In genomic region chr16:66426112-66427035, GRCh38 we compare ENCODE assay signal across 9 cellular contexts. TPM values are rescaled to one million over a fixed set of nuclear protein-coding genes. Genes with fewer than 3 reads are reported as not detected.
DNase-seq lines count a peak whose midpoint lies in the region; ATAC-seq and TF ChIP-seq lines count a peak whose summit lies in the region.
"Had no signal": no experiment of that assay in that cellular context is flagged by ENCODE, and none has a peak within 500 bp of the region (broad histone marks: within the 10 kb centered on the region; RNA-seq: fewer than 3 reads in every experiment).

No MANE protein-coding gene starts in this region.

- H3K27me3 ChIP-seq in brain microvascular endothelial cell (replicated peaks) (peaks cover 34% of the 10 kb centered on the region), tibial artery (peaks cover 0 to 38% of the 10 kb centered on the region in 2 donors)

- intact Hi-C loops in tibial artery (cut with DNase I; ENCODE audit: low total_unique reads), result loop anchor here (10.0 kb wide), 1 partner anchor 428 kb away; no protein-coding TSS in a partner anchor

- no peaks in the 10 kb centered on the region for H3K9me3 ChIP-seq in tibial artery

- no peak overlapping the region for H3K27ac ChIP-seq in brain microvascular endothelial cell
- H3K27ac ChIP-seq in tibial artery, result no peak overlapping the region

- TF ChIP-seq CTCF in brain microvascular endothelial cell (IDR thresholded peaks at IDR 0.05; ENCODE audit: low read depth, low read length, missing control alignments) (no peak), tibial artery (IDR thresholded peaks at IDR 0.05) (no peak)

- peaks cover 0 to 27% (median 20%) of the 10 kb centered on the region in 4 donors for H3K4me1 ChIP-seq in tibial artery

- peak; percentile 54 for DNase-seq in activated CD8-positive, alpha-beta memory T cell treated with anti-CD3 and anti-CD28 coated beads for 24 hours
- no peak for DNase-seq in activated CD8-positive, alpha-beta memory T cell treated with anti-CD3 and anti-CD28 coated beads, Interleukin-2, amount 50 U/mL, for 4 hours
- no peak for DNase-seq in brain microvascular endothelial cell
- DNase-seq in left lobe of liver (ENCODE audit: low spot score), result no peak
- DNase-seq in tibial artery, result peak in 1 of 2 donors; percentile 62
- DNase-seq in activated effector memory CD4-positive, alpha-beta T cell treated with anti-CD3 and anti-CD28 coated beads, Interleukin-2, amount 50 U/mL, for 16 hours, result no peak
- no peak for DNase-seq in SK-N-DZ (ENCODE audit: low spot score)
- no peak for DNase-seq in activated effector memory CD4-positive, alpha-beta T cell treated with Interleukin-2 at 50 U/mL for 16 hours
- DNase-seq: SHP77 had no signal

- H3K36me3 ChIP-seq in brain microvascular endothelial cell (replicated peaks), result no peaks in the 10 kb centered on the region
- no peaks in the 10 kb centered on the region for H3K36me3 ChIP-seq in tibial artery

- peak; percentile 55 for ATAC-seq in left lobe of liver

- in situ Hi-C loops in brain microvascular endothelial cell (cut with HindIII; ENCODE audit: low pct_ligation_motif_present, low sequenced_read_pairs), result no loop called here

- H3K4me3 ChIP-seq in brain microvascular endothelial cell (ENCODE audit: low read depth, low read length), result peak overlapping the region; percentile 37
- peak overlapping the region; percentile 49 to 62 for H3K4me3 ChIP-seq in tibial artery

RNA-seq across cellular contexts. Expression of gene BEAN1, which starts 0.7 kb away (rescaled TPM):
- 0.38 TPM for total RNA-seq in left lobe of liver
- polyA plus RNA-seq in SK-N-DZ (2014; cell fraction: cytosol; rRNA removed), result not detected in 2 replicates
- polyA plus RNA-seq in SK-N-DZ (2014; cell fraction: nucleus; rRNA removed), result not detected in 2 replicates

RNA-seq across cellular contexts. Expression of gene CDH5, which starts 59.9 kb away (rescaled TPM):
- total RNA-seq in left lobe of liver, result 13.5 TPM
- polyA plus RNA-seq in SK-N-DZ (2014; cell fraction: cytosol; rRNA removed), result not detected in 2 replicates
- not detected in 2 replicates for polyA plus RNA-seq in SK-N-DZ (2014; cell fraction: nucleus; rRNA removed)
